ENCODE assay signal across 30 cellular contexts in the genomic region with DNA sequence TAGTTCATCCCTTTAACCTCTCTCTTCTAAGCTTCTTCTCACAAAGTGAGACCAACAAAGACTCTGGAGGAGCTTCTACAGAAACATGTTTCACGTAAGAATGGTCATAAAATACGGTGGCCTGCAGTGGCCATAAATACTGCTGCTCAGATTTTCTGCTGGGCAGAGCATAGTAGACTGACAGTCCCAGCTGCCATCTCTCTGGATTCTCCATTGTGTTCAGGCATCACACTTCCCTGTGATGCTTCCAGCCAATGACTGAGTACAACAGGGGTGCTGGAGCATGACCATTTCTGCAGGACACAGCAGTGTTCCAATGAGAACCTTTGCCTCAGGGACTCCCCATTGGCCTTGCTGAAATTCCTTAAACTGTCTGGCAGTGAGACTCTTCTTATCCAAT.
"Had no signal": no experiment of that assay in that cellular context is flagged by ENCODE, and none has a peak within 500 bp of the region (broad histone marks: within the 10 kb centered on the region; RNA-seq: fewer than 3 reads in every experiment).

No MANE protein-coding gene starts in this region.

- H3K27ac Mint-ChIP-seq: activated CD4-positive, alpha-beta T cell treated with anti-CD3 and anti-CD28 coated beads, Interleukin-2, amount 10 ng/mL, durations not matched to agents 7 days and 5 days; activated CD8-positive, alpha-beta memory T cell treated with anti-CD3 and anti-CD28 coated beads, Interleukin-2, amount 10 ng/mL, durations not matched to agents 7 days and 5 days; activated CD8-positive, alpha-beta T cell treated with anti-CD3 and anti-CD28 coated beads, Interleukin-2, amount 10 ng/mL, durations not matched to agents 7 days and 5 days; activated naive CD4-positive, alpha-beta T cell treated with anti-CD3 and anti-CD28 coated beads, Interleukin-2, amount 10 ng/mL, durations not matched to agents 7 days and 5 days; activated naive CD4-positive, alpha-beta T cell treated with anti-CD3 and anti-CD28 coated beads, Interleukin-2, amount 50 U/mL, for 72 hours; activated naive CD8-positive, alpha-beta T cell treated with anti-CD3 and anti-CD28 coated beads, Interleukin-2, amount 10 ng/mL, durations not matched to agents 7 days and 5 days; activated T-helper 1 cell treated with anti-CD3 and anti-CD28 coated beads, Interleukin-12 subunit alpha, Interleukin-12 subunit beta, Interleukin-2, Interleukin-4 antibody, amounts not matched to agents 30 ng/mL and 10 ng/mL and 1 ng/mL, durations not matched to agents 14 hours and 24 hours and 36 hours; endodermal cell; WTC11 had no signal

- H3K27me3 ChIP-seq: brain microvascular endothelial cell had no signal

- H3K4me3 Mint-ChIP-seq: activated CD4-positive, alpha-beta T cell treated with anti-CD3 and anti-CD28 coated beads, Interleukin-2, amount 10 ng/mL, durations not matched to agents 7 days and 5 days; activated CD8-positive, alpha-beta memory T cell treated with anti-CD3 and anti-CD28 coated beads, Interleukin-2, amount 10 ng/mL, durations not matched to agents 7 days and 5 days; activated CD8-positive, alpha-beta T cell treated with anti-CD3 and anti-CD28 coated beads, Interleukin-2, amount 10 ng/mL, durations not matched to agents 7 days and 5 days; activated naive CD4-positive, alpha-beta T cell treated with anti-CD3 and anti-CD28 coated beads, Interleukin-2, amount 10 ng/mL, durations not matched to agents 7 days and 5 days; activated naive CD8-positive, alpha-beta T cell treated with anti-CD3 and anti-CD28 coated beads, Interleukin-2, amount 10 ng/mL, durations not matched to agents 7 days and 5 days; activated T-helper 1 cell treated with anti-CD3 and anti-CD28 coated beads, Interleukin-12 subunit alpha, Interleukin-12 subunit beta, Interleukin-2, Interleukin-4 antibody, amounts not matched to agents 30 ng/mL and 10 ng/mL and 1 ng/mL, durations not matched to agents 14 hours and 24 hours and 36 hours; endodermal cell; WTC11 had no signal

- FAIRE-seq: astrocyte, colon, frontal cortex had no signal

- H3K36me3 ChIP-seq: brain microvascular endothelial cell had no signal

- ATAC-seq: activated CD8-positive, alpha-beta memory T cell treated with anti-CD3 and anti-CD28 coated beads, Interleukin-2, amount 10 ng/mL, durations not matched to agents 7 days and 5 days; activated CD8-positive, alpha-beta T cell treated with anti-CD3 and anti-CD28 coated beads, Interleukin-2, amount 10 ng/mL, durations not matched to agents 7 days and 5 days; activated naive CD4-positive, alpha-beta T cell treated with anti-CD3 and anti-CD28 coated beads, Interleukin-2, amount 50 U/mL, for 72 hours; esophagus mucosa; WTC11 had no signal

- H3K36me3 Mint-ChIP-seq: activated CD8-positive, alpha-beta memory T cell treated with anti-CD3 and anti-CD28 coated beads, Interleukin-2, amount 10 ng/mL, durations not matched to agents 7 days and 5 days; activated naive CD4-positive, alpha-beta T cell treated with anti-CD3 and anti-CD28 coated beads, Interleukin-2, amount 10 ng/mL, durations not matched to agents 7 days and 5 days; activated naive CD4-positive, alpha-beta T cell treated with anti-CD3 and anti-CD28 coated beads, Interleukin-2, amount 50 U/mL, for 72 hours; activated naive CD8-positive, alpha-beta T cell treated with anti-CD3 and anti-CD28 coated beads, Interleukin-2, amount 10 ng/mL, durations not matched to agents 7 days and 5 days; WTC11 had no signal

- H3K4me1 Mint-ChIP-seq: activated CD4-positive, alpha-beta T cell treated with anti-CD3 and anti-CD28 coated beads, Interleukin-2, amount 10 ng/mL, durations not matched to agents 7 days and 5 days; activated CD8-positive, alpha-beta memory T cell treated with anti-CD3 and anti-CD28 coated beads, Interleukin-2, amount 10 ng/mL, durations not matched to agents 7 days and 5 days; activated naive CD4-positive, alpha-beta T cell treated with anti-CD3 and anti-CD28 coated beads, Interleukin-2, amount 10 ng/mL, durations not matched to agents 7 days and 5 days; activated naive CD8-positive, alpha-beta T cell treated with anti-CD3 and anti-CD28 coated beads, Interleukin-2, amount 10 ng/mL, durations not matched to agents 7 days and 5 days; endodermal cell; WTC11 had no signal

- H3K27ac ChIP-seq: brain microvascular endothelial cell, VCaP had no signal

- DNase-seq: activated CD4-positive, alpha-beta T cell treated with anti-CD3 and anti-CD28 coated beads for 1 hour; activated CD4-positive, alpha-beta T cell treated with anti-CD3 and anti-CD28 coated beads for 4 hours; activated CD4-positive, alpha-beta T cell treated with anti-CD3 and anti-CD28 coated beads, Interleukin-2, amount 10 ng/mL, durations not matched to agents 7 days and 5 days; activated CD4-positive, alpha-beta T cell treated with anti-CD3 and anti-CD28 coated beads, Interleukin-2, amount 50 U/mL, for 4 hours; activated CD8-positive, alpha-beta memory T cell treated with anti-CD3 and anti-CD28 coated beads, Interleukin-2, amount 10 ng/mL, durations not matched to agents 7 days and 5 days; activated CD8-positive, alpha-beta memory T cell treated with anti-CD3 and anti-CD28 coated beads, Interleukin-2, amount 50 U/mL, for 4 hours; activated CD8-positive, alpha-beta T cell treated with anti-CD3 and anti-CD28 coated beads, Interleukin-2, amount 10 ng/mL, durations not matched to agents 7 days and 5 days; activated gamma-delta T cell; activated naive CD4-positive, alpha-beta T cell; activated naive CD4-positive, alpha-beta T cell treated with anti-CD3 and anti-CD28 coated beads, Interleukin-2, amount 10 ng/mL, durations not matched to agents 7 days and 5 days; activated naive CD8-positive, alpha-beta T cell treated with anti-CD3 and anti-CD28 coated beads, Interleukin-2, amount 10 ng/mL, durations not matched to agents 7 days and 5 days; activated T-cell treated with anti-CD3 and anti-CD28 coated beads, Interleukin-2, amount 50 U/mL, for 1 hour; activated T-cell treated with anti-CD3 and anti-CD28 coated beads, Interleukin-2, amount 50 U/mL, for 48 hours; amniotic stem cell; anterior cingulate cortex; brain microvascular endothelial cell; caudate nucleus; effector memory CD4-positive, alpha-beta T cell; endodermal cell; foreskin fibroblast; head of caudate nucleus; T-helper 2 cell had no signal

- H3K27me3 Mint-ChIP-seq: activated CD4-positive, alpha-beta T cell treated with anti-CD3 and anti-CD28 coated beads, Interleukin-2, amount 10 ng/mL, durations not matched to agents 7 days and 5 days; activated CD8-positive, alpha-beta memory T cell treated with anti-CD3 and anti-CD28 coated beads, Interleukin-2, amount 10 ng/mL, durations not matched to agents 7 days and 5 days; activated naive CD4-positive, alpha-beta T cell treated with anti-CD3 and anti-CD28 coated beads, Interleukin-2, amount 10 ng/mL, durations not matched to agents 7 days and 5 days; activated naive CD8-positive, alpha-beta T cell treated with anti-CD3 and anti-CD28 coated beads, Interleukin-2, amount 10 ng/mL, durations not matched to agents 7 days and 5 days had no signal
